ENCODE assay signal across 18 cellular contexts in the genomic region with DNA sequence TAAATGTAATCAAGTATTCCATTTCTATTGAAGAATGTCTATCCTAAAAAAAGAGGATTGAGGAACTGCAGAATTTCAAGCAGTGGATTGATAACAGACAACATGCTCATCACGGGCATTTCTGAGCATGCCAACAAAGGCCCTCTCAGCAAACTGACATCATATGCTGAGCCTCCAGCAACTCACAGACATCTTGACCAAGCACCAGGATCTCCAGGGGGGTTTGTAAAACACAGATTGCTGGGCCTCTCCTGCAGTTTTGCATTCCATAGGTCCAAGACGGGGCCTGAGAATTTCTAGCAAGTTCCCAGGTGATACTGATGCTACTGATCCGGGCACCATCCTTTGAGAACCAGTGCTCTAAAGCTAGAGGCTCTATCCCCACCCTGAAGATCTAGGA.
DNase-seq lines count a peak whose midpoint lies in the region; ATAC-seq and TF ChIP-seq lines count a peak whose summit lies in the region.
"Had no signal": no experiment of that assay in that cellular context is flagged by ENCODE, and none has a peak within 500 bp of the region (broad histone marks: within the 10 kb centered on the region; RNA-seq: fewer than 3 reads in every experiment).

No MANE protein-coding gene starts in this region.

- H3K27me3 ChIP-seq in CD4-positive, alpha-beta memory T cell (ENCODE audit: insufficient read depth, low read length), result no peaks in the 10 kb centered on the region
- H3K27me3 ChIP-seq: heart right ventricle, transverse colon had no signal

- H3K27ac Mint-ChIP-seq in CD4-positive, alpha-beta memory T cell, result peak overlapping the region in 6 of 7 donors; percentile 11 to 96 (median 42)
- H3K27ac Mint-ChIP-seq in WTC11, result peak overlapping the region; percentile 80
- no peak overlapping the region for H3K27ac Mint-ChIP-seq in activated CD8-positive, alpha-beta memory T cell treated with anti-CD3 and anti-CD28 coated beads, Interleukin-2, amount 10 ng/mL, durations not matched to agents 7 days and 5 days
- H3K27ac Mint-ChIP-seq: activated naive CD8-positive, alpha-beta T cell treated with anti-CD3 and anti-CD28 coated beads, Interleukin-2, amount 10 ng/mL, durations not matched to agents 7 days and 5 days had no signal

- POLR2A ChIA-PET in CD4-positive, alpha-beta memory T cell (lab: Charles Lee; ENCODE audit: partially characterized antibody), result interaction anchor here (1.0 to 1.6 kb wide), 4 partner anchors 42 to 370 kb away, joined by 3 to 4 read pairs (median 3); no protein-coding TSS in a partner anchor
- POLR2A ChIA-PET in WTC11 (lab: Charles Lee), result no interaction called here

- H3K9me3 ChIP-seq in CD4-positive, alpha-beta memory T cell (ENCODE audit: control insufficient read depth in 1 of 2, low read length in 2 of 2), result no peaks in the 10 kb centered on the region
- H3K9me3 ChIP-seq: heart right ventricle, transverse colon had no signal

- CTCF ChIA-PET in CD4-positive, alpha-beta memory T cell (lab: Charles Lee; ENCODE audit: partially characterized antibody), result interaction anchor here (1.3 to 4.6 kb wide), 5 partner anchors 9 to 43 kb away, joined by 3 to 19 read pairs (median 6); no protein-coding TSS in a partner anchor
- CTCF ChIA-PET in WTC11 (lab: Charles Lee), result interaction anchor here (0.7 to 1.8 kb wide), 4 partner anchors 12 to 154 kb away, joined by 3 to 4 read pairs (median 3); no protein-coding TSS in a partner anchor
- CTCF ChIA-PET in activated CD8-positive, alpha-beta memory T cell treated with anti-CD3 and anti-CD28 coated beads, Interleukin-2, amount 10 ng/mL, durations not matched to agents 7 days and 5 days (lab: Charles Lee), result interaction anchor here (0.9 to 1.6 kb wide), 2 partner anchors 15 to 54 kb away, joined by 3 to 6 read pairs; no protein-coding TSS in a partner anchor

- peaks cover 52 to 89% (median 71%) of the 10 kb centered on the region in 4 donors for H3K4me1 Mint-ChIP-seq in CD4-positive, alpha-beta memory T cell
- H3K4me1 Mint-ChIP-seq in WTC11, result peaks cover 57% of the 10 kb centered on the region
- H3K4me1 Mint-ChIP-seq in activated CD8-positive, alpha-beta memory T cell treated with anti-CD3 and anti-CD28 coated beads, Interleukin-2, amount 10 ng/mL, durations not matched to agents 7 days and 5 days, result peaks cover 38% of the 10 kb centered on the region

- H3K36me3 Mint-ChIP-seq in CD4-positive, alpha-beta memory T cell, result peaks cover 5 to 16% of the 10 kb centered on the region in 2 donors
- H3K36me3 Mint-ChIP-seq in WTC11, result no peaks in the 10 kb centered on the region
- H3K36me3 Mint-ChIP-seq in activated CD8-positive, alpha-beta memory T cell treated with anti-CD3 and anti-CD28 coated beads, Interleukin-2, amount 10 ng/mL, durations not matched to agents 7 days and 5 days, result peaks cover 3% of the 10 kb centered on the region

- H3K4me3 Mint-ChIP-seq in CD4-positive, alpha-beta memory T cell, result no peak overlapping the region
- H3K4me3 Mint-ChIP-seq in WTC11, result no peak overlapping the region
- no peak overlapping the region for H3K4me3 Mint-ChIP-seq in activated CD8-positive, alpha-beta memory T cell treated with anti-CD3 and anti-CD28 coated beads, Interleukin-2, amount 10 ng/mL, durations not matched to agents 7 days and 5 days
- H3K4me3 Mint-ChIP-seq: activated naive CD8-positive, alpha-beta T cell treated with anti-CD3 and anti-CD28 coated beads, Interleukin-2, amount 10 ng/mL, durations not matched to agents 7 days and 5 days had no signal

- H3K36me3 ChIP-seq in CD4-positive, alpha-beta memory T cell (ENCODE audit: insufficient read depth, low read length), result no peaks in the 10 kb centered on the region
- H3K36me3 ChIP-seq: heart right ventricle, transverse colon had no signal

- no peaks in the 10 kb centered on the region for H3K27me3 Mint-ChIP-seq in CD4-positive, alpha-beta memory T cell
- H3K27me3 Mint-ChIP-seq in WTC11 (ENCODE audit: low read depth), result no peaks in the 10 kb centered on the region
- H3K27me3 Mint-ChIP-seq in activated CD8-positive, alpha-beta memory T cell treated with anti-CD3 and anti-CD28 coated beads, Interleukin-2, amount 10 ng/mL, durations not matched to agents 7 days and 5 days, result no peaks in the 10 kb centered on the region
- H3K27me3 Mint-ChIP-seq: activated naive CD8-positive, alpha-beta T cell treated with anti-CD3 and anti-CD28 coated beads, Interleukin-2, amount 10 ng/mL, durations not matched to agents 7 days and 5 days had no signal

- H3K4me3 ChIP-seq in CD4-positive, alpha-beta memory T cell (ENCODE audit: low read length in 2 of 2), result no peak overlapping the region
- H3K4me3 ChIP-seq: heart right ventricle, transverse colon had no signal

- no peak for TF ChIP-seq CTCF in WTC11 (IDR thresholded peaks at IDR 0.05)

- H3K27ac ChIP-seq in CD4-positive, alpha-beta memory T cell (ENCODE audit: low read depth, low read length), result no peak overlapping the region

- DNase-seq in CD4-positive, alpha-beta memory T cell, result no peak
- DNase-seq in WTC11 (ENCODE audit: low spot score), result no peak
- DNase-seq in globus pallidus (ENCODE audit: low spot score), result peak; percentile 44
- peak; percentile 47 for DNase-seq in pons (ENCODE audit: low spot score)
- no peak for DNase-seq in anterior cingulate cortex (lab: John Stamatoyannopoulos, UW)
- no peak for DNase-seq in activated CD8-positive, alpha-beta memory T cell treated with anti-CD3 and anti-CD28 coated beads, Interleukin-2, amount 10 ng/mL, durations not matched to agents 7 days and 5 days
- no peak for DNase-seq in NCI-H446 treated with DMSO at 0.1 percent for 48 hours (lab: John Stamatoyannopoulos, UW)
- DNase-seq: activated CD4-positive, alpha-beta T cell treated with anti-CD3 and anti-CD28 coated beads for 4 hours; activated naive CD8-positive, alpha-beta T cell treated with anti-CD3 and anti-CD28 coated beads, Interleukin-2, amount 10 ng/mL, durations not matched to agents 7 days and 5 days; heart right ventricle; left colon; NCI-H1048; NCI-H2171 treated with DMSO at 0.1 percent for 48 hours; retina; stimulated activated CD4-positive, alpha-beta T cell treated with anti-CD3 and anti-CD28 coated beads, Interleukin-1b, Interleukin-23, amount 100 ng/mL, for 48 hours; transverse colon had no signal

- H3K9me3 Mint-ChIP-seq in CD4-positive, alpha-beta memory T cell, result peaks cover 0 to 3% (median 0%) of the 10 kb centered on the region in 8 donors
- H3K9me3 Mint-ChIP-seq in WTC11, result no peaks in the 10 kb centered on the region
- no peaks in the 10 kb centered on the region for H3K9me3 Mint-ChIP-seq in activated CD8-positive, alpha-beta memory T cell treated with anti-CD3 and anti-CD28 coated beads, Interleukin-2, amount 10 ng/mL, durations not matched to agents 7 days and 5 days (ENCODE audit: low read depth)

- ATAC-seq in WTC11 (no peak), GM21825 (IDR thresholded peaks at IDR 0.05; ENCODE audit: unreplicated experiment) (no peak)
- ATAC-seq in activated CD8-positive, alpha-beta memory T cell treated with anti-CD3 and anti-CD28 coated beads, Interleukin-2, amount 10 ng/mL, durations not matched to agents 7 days and 5 days, result no peak
- ATAC-seq: esophagus mucosa, heart right ventricle, left colon had no signal

- intact Hi-C loops in CD4-positive, alpha-beta memory T cell (cut with micrococcal nuclease), result loop anchor here (10.0 kb wide), 1 partner anchor 434 kb away; no protein-coding TSS in a partner anchor

- peaks cover 79% of the 10 kb centered on the region for H3K4me1 ChIP-seq in CD4-positive, alpha-beta memory T cell (ENCODE audit: insufficient read depth, low read length)

TF ChIP-seq in WTC11, 78 proteins besides CTCF, POLR2A, EP300 and RAD21 (continues in another document):
- TF ChIP-seq, protein P1, sequence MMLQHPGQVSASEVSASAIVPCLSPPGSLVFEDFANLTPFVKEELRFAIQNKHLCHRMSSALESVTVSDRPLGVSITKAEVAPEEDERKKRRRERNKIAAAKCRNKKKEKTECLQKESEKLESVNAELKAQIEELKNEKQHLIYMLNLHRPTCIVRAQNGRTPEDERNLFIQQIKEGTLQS (CRISPR knock-in tag; conservative IDR thresholded peaks at IDR 0.05), result no peak
- TF ChIP-seq, protein P2, sequence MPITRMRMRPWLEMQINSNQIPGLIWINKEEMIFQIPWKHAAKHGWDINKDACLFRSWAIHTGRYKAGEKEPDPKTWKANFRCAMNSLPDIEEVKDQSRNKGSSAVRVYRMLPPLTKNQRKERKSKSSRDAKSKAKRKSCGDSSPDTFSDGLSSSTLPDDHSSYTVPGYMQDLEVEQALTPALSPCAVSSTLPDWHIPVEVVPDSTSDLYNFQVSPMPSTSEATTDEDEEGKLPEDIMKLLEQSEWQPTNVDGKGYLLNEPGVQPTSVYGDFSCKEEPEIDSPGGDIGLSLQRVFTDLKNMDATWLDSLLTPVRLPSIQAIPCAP (CRISPR knock-in tag; IDR thresholded peaks at IDR 0.05), result no peak
- TF ChIP-seq JUN (CRISPR knock-in tag; IDR thresholded peaks at IDR 0.05), result no peak
- TF ChIP-seq ZNF138 (CRISPR knock-in tag; conservative IDR thresholded peaks at IDR 0.05), result no peak
- no peak for TF ChIP-seq EMX1 (CRISPR knock-in tag; IDR thresholded peaks at IDR 0.05)
- TF ChIP-seq ATF1 (CRISPR knock-in tag; IDR thresholded peaks at IDR 0.05), result no peak
- TF ChIP-seq ZNF416 (CRISPR knock-in tag; IDR thresholded peaks at IDR 0.05), result no peak
- TF ChIP-seq CREB1 (CRISPR knock-in tag; IDR thresholded peaks at IDR 0.05), result no peak
- TF ChIP-seq ZNF121 (CRISPR knock-in tag; IDR thresholded peaks at IDR 0.05), result no peak
- TF ChIP-seq, protein P3, sequence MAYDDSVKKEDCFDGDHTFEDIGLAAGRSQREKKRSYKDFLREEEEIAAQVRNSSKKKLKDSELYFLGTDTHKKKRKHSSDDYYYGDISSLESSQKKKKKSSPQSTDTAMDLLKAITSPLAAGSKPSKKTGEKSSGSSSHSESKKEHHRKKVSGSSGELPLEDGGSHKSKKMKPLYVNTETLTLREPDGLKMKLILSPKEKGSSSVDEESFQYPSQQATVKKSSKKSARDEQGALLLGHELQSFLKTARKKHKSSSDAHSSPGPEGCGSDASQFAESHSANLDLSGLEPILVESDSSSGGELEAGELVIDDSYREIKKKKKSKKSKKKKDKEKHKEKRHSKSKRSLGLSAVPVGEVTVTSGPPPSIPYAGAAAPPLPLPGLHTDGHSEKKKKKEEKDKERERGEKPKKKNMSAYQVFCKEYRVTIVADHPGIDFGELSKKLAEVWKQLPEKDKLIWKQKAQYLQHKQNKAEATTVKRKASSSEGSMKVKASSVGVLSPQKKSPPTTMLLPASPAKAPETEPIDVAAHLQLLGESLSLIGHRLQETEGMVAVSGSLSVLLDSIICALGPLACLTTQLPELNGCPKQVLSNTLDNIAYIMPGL (CRISPR knock-in tag; IDR thresholded peaks at IDR 0.05), result no peak
- no peak for TF ChIP-seq JAZF1 (CRISPR knock-in tag; IDR thresholded peaks at IDR 0.05)

Comparison
In these comparisons a context has a peak if more than half of its experiments do, and no peak if none do; other contexts are left out.
1. DNase-seq: peak in globus pallidus (single experiment) and pons (single experiment); none in CD4-positive, alpha-beta memory T cell (0 of 5), WTC11 (single experiment), anterior cingulate cortex (0 of 58), activated CD8-positive, alpha-beta memory T cell treated with anti-CD3 and anti-CD28 coated beads, Interleukin-2, amount 10 ng/mL, durations not matched to agents 7 days and 5 days (single experiment) and NCI-H446 treated with DMSO at 0.1 percent for 48 hours (single experiment).